In genomic region chr9:106218427-106218826, GRCh38 we compare ENCODE assay signal across 1 cellular context.
TF ChIP-seq lines count a peak whose summit lies in the region.

No MANE protein-coding gene starts in this region.

TF ChIP-seq in HepG2, 621 proteins besides CTCF, POLR2A, EP300 and RAD21 (continued from another document):
- TF ChIP-seq ZNF275 (CRISPR knock-in tag; IDR thresholded peaks at IDR 0.05; ENCODE audit: borderline replicate concordance) (no peak), AFF4 (CRISPR knock-in tag; IDR thresholded peaks at IDR 0.05) (no peak), MEF2D (CRISPR knock-in tag; IDR thresholded peaks at IDR 0.05) (no peak), ZNF629 (CRISPR knock-in tag; conservative IDR thresholded peaks at IDR 0.05) (no peak), ZNF713 (CRISPR knock-in tag; IDR thresholded peaks at IDR 0.05) (no peak)
